ENCODE assay signal across 29 cellular contexts in genomic region chr6:148816117-148816516, GRCh38.
"Had no signal": no experiment of that assay in that cellular context is flagged by ENCODE, and none has a peak within 500 bp of the region (broad histone marks: within the 10 kb centered on the region; RNA-seq: fewer than 3 reads in every experiment).

No MANE protein-coding gene starts in this region.

- H3K27ac Mint-ChIP-seq: activated CD8-positive, alpha-beta T cell treated with anti-CD3 and anti-CD28 coated beads for 36 hours; activated naive CD4-positive, alpha-beta T cell treated with anti-CD3 and anti-CD28 coated beads, Interleukin-2, amount 50 U/mL, for 72 hours; activated naive CD8-positive, alpha-beta T cell treated with anti-CD3 and anti-CD28 coated beads, Interleukin-2, amount 50 U/mL, for 24 hours; T-cell had no signal

- H3K36me3 ChIP-seq: ascending aorta, WERI-Rb-1 had no signal

- H3K27ac ChIP-seq: ascending aorta, body of pancreas, SK-N-MC, WERI-Rb-1 had no signal

- H3K4me1 ChIP-seq: ascending aorta, body of pancreas had no signal

- H3K36me3 Mint-ChIP-seq: T-cell had no signal

- H3K4me1 Mint-ChIP-seq: activated naive CD8-positive, alpha-beta T cell treated with anti-CD3 and anti-CD28 coated beads, Interleukin-2, amount 50 U/mL, for 24 hours had no signal

- H3K27me3 ChIP-seq: ascending aorta, body of pancreas had no signal

- H3K27me3 Mint-ChIP-seq: activated CD8-positive, alpha-beta T cell treated with anti-CD3 and anti-CD28 coated beads for 36 hours; central memory CD8-positive, alpha-beta T cell had no signal

- H3K4me3 Mint-ChIP-seq: activated CD8-positive, alpha-beta T cell treated with anti-CD3 and anti-CD28 coated beads for 36 hours; activated naive CD8-positive, alpha-beta T cell treated with anti-CD3 and anti-CD28 coated beads, Interleukin-2, amount 50 U/mL, for 24 hours; central memory CD8-positive, alpha-beta T cell; T-cell had no signal

- ATAC-seq: activated CD4-positive, CD25-positive, alpha-beta regulatory T cell treated with anti-CD3 and anti-CD28 coated beads, Interleukin-2, amount 50 U/mL, for 24 hours; activated CD8-positive, alpha-beta T cell treated with anti-CD3 and anti-CD28 coated beads for 36 hours; activated naive CD4-positive, alpha-beta T cell treated with anti-CD3 and anti-CD28 coated beads, Interleukin-2, amount 50 U/mL, for 72 hours; activated naive CD8-positive, alpha-beta T cell treated with anti-CD3 and anti-CD28 coated beads, Interleukin-2, amount 50 U/mL, for 24 hours; body of pancreas; Panc1; Right ventricle myocardium inferior; T-cell had no signal

- DNase-seq: activated CD4-positive, alpha-beta T cell treated with anti-CD3 and anti-CD28 coated beads for 4 hours; activated CD8-positive, alpha-beta memory T cell treated with anti-CD3 and anti-CD28 coated beads, Interleukin-2, amount 50 U/mL, for 48 hours; activated CD8-positive, alpha-beta T cell treated with anti-CD3 and anti-CD28 coated beads for 36 hours; activated effector memory CD4-positive, alpha-beta T cell treated with Interleukin-2 at 50 U/mL for 16 hours; activated naive CD4-positive, alpha-beta T cell treated with Interleukin-2 at 50 U/mL for 16 hours; activated naive CD8-positive, alpha-beta T cell treated with anti-CD3 and anti-CD28 coated beads, Interleukin-2, amount 50 U/mL, for 24 hours; activated T-cell treated with anti-CD3 and anti-CD28 coated beads, Interleukin-2, amount 50 U/mL, for 1 hour; amniotic stem cell; body of pancreas; NCI-H1092; NCI-H1417 treated with DMSO at 0.1 percent for 48 hours; NCI-H1694 treated with DMSO at 0.1 percent for 48 hours; NCI-H2029 treated with DMSO at 0.1 percent for 48 hours; NCI-H345; NCI-H510A; NCI-H526 treated with DMSO at 0.1 percent for 48 hours; NCI-H82; OCI-M1; RPMI8226; T-cell; T-helper 2 cell; WERI-Rb-1 had no signal

- H3K4me3 ChIP-seq: ascending aorta, body of pancreas, SK-N-MC had no signal

- H3K9me3 ChIP-seq: ascending aorta, body of pancreas had no signal
